Comparison of ENCODE assay signal across 1 cellular context in the genomic region with DNA sequence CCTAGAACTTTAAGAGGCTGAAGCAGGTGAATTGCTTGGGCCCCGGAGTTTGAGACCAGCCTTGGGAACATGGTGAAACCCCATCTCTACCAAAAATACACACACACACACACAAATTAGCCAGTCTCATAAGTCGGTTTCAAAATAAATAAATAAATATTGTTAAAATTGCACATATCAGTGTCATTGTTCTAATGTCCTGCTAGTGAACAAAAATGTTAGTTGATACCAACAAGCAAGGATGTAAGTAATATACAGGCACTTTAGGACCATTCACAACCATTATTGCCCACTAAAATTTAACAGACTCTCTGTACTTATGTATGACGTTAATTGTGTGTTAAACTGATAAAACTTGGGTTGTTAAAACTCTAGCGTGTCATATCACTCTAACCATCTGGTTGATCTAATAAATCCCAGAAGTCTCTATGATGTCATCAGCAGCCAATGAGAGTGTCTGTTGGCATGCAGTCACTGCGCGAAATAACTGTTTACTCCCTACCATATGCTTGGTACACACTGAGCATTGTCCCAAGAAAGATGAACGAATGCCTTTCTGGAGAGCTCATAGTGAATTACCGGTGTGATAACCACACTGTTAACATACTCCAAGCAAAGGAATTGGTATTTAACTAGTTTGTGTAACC.
TF ChIP-seq lines count a peak whose summit lies in the region.

No MANE protein-coding gene starts in this region.

TF ChIP-seq in GM23338, 12 proteins besides CTCF, POLR2A, EP300 and RAD21:
- TF ChIP-seq ZNF114 (CRISPR knock-in tag; IDR thresholded peaks at IDR 0.05) (no peak), ZNF331 (CRISPR knock-in tag; IDR thresholded peaks at IDR 0.05; ENCODE audit: low read depth) (no peak), STAT1 (IDR thresholded peaks at IDR 0.05; ENCODE audit: unreplicated experiment) (no peak), EZH2phosphoT487 (IDR thresholded peaks at IDR 0.05; ENCODE audit: unreplicated experiment) (no peak), NANOG (IDR thresholded peaks at IDR 0.05; ENCODE audit: borderline replicate concordance) (no peak), ZNF462 (CRISPR knock-in tag; IDR thresholded peaks at IDR 0.05) (no peak), ETS1 (IDR thresholded peaks at IDR 0.05) (no peak), CREB1 (CRISPR knock-in tag; IDR thresholded peaks at IDR 0.05; ENCODE audit: low read depth) (no peak), POLR2AphosphoS5 (IDR thresholded peaks at IDR 0.05; ENCODE audit: low read depth) (no peak), JUNB (IDR thresholded peaks at IDR 0.05; ENCODE audit: unreplicated experiment) (no peak), EZH2 (IDR thresholded peaks at IDR 0.05; ENCODE audit: low read depth, unreplicated experiment) (no peak)
- TF ChIP-seq, protein P1, sequence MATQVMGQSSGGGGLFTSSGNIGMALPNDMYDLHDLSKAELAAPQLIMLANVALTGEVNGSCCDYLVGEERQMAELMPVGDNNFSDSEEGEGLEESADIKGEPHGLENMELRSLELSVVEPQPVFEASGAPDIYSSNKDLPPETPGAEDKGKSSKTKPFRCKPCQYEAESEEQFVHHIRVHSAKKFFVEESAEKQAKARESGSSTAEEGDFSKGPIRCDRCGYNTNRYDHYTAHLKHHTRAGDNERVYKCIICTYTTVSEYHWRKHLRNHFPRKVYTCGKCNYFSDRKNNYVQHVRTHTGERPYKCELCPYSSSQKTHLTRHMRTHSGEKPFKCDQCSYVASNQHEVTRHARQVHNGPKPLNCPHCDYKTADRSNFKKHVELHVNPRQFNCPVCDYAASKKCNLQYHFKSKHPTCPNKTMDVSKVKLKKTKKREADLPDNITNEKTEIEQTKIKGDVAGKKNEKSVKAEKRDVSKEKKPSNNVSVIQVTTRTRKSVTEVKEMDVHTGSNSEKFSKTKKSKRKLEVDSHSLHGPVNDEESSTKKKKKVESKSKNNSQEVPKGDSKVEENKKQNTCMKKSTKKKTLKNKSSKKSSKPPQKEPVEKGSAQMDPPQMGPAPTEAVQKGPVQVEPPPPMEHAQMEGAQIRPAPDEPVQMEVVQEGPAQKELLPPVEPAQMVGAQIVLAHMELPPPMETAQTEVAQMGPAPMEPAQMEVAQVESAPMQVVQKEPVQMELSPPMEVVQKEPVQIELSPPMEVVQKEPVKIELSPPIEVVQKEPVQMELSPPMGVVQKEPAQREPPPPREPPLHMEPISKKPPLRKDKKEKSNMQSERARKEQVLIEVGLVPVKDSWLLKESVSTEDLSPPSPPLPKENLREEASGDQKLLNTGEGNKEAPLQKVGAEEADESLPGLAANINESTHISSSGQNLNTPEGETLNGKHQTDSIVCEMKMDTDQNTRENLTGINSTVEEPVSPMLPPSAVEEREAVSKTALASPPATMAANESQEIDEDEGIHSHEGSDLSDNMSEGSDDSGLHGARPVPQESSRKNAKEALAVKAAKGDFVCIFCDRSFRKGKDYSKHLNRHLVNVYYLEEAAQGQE (IDR thresholded peaks at IDR 0.05; ENCODE audit: unreplicated experiment): no peak
